ENCODE assay signal across 2 cellular contexts in the genomic region with DNA sequence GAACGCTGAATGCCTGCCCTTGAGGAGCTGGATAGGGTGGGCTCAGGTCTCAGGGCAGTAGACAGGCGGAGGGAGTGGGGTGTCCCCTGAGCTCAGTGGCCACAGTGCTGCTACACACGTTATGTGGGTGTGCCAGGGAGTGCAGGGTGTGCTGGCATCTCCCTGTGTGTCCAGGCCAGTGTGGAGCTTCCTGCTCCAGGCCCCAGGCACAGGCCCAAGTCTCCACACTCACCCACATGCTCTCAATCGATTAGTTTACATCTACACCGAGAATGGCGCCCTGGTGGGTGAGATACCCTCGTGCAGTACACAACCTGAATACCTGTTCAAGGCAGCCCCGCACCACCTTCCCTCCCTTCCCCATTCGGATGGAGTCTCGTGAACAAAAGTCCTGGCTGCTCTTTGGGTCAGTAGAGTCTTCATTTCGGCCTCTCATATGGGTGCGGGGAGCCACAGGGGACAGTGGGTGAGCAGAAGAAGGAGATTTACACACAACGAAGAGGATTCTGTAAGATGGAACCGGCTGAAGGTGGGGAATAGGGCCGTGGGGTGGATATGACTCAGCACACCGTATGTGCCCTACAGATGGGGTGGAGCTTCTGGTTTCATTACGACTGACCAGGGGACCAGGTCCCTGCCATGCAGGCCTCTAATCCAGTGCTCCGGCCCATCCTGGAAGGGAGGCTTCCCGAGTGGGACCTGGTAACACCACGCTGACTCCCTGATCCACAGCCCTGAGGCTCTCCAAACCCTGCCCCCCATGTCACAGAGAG.
A peak's percentile ranks its signal among the peaks of the same experiment; 100 is the strongest.
TF ChIP-seq lines count a peak whose summit lies in the region.

No MANE protein-coding gene starts in this region.

TF ChIP-seq in GM23338, 12 proteins besides CTCF, POLR2A, EP300 and RAD21 (continues in another document):
- no peak for TF ChIP-seq CREB1 (CRISPR knock-in tag; IDR thresholded peaks at IDR 0.05; ENCODE audit: low read depth)
- TF ChIP-seq, protein P1, sequence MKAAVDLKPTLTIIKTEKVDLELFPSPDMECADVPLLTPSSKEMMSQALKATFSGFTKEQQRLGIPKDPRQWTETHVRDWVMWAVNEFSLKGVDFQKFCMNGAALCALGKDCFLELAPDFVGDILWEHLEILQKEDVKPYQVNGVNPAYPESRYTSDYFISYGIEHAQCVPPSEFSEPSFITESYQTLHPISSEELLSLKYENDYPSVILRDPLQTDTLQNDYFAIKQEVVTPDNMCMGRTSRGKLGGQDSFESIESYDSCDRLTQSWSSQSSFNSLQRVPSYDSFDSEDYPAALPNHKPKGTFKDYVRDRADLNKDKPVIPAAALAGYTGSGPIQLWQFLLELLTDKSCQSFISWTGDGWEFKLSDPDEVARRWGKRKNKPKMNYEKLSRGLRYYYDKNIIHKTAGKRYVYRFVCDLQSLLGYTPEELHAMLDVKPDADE (IDR thresholded peaks at IDR 0.05) = no peak
- no peak for TF ChIP-seq POLR2AphosphoS5 (IDR thresholded peaks at IDR 0.05; ENCODE audit: low read depth)
- TF ChIP-seq, protein P2, sequence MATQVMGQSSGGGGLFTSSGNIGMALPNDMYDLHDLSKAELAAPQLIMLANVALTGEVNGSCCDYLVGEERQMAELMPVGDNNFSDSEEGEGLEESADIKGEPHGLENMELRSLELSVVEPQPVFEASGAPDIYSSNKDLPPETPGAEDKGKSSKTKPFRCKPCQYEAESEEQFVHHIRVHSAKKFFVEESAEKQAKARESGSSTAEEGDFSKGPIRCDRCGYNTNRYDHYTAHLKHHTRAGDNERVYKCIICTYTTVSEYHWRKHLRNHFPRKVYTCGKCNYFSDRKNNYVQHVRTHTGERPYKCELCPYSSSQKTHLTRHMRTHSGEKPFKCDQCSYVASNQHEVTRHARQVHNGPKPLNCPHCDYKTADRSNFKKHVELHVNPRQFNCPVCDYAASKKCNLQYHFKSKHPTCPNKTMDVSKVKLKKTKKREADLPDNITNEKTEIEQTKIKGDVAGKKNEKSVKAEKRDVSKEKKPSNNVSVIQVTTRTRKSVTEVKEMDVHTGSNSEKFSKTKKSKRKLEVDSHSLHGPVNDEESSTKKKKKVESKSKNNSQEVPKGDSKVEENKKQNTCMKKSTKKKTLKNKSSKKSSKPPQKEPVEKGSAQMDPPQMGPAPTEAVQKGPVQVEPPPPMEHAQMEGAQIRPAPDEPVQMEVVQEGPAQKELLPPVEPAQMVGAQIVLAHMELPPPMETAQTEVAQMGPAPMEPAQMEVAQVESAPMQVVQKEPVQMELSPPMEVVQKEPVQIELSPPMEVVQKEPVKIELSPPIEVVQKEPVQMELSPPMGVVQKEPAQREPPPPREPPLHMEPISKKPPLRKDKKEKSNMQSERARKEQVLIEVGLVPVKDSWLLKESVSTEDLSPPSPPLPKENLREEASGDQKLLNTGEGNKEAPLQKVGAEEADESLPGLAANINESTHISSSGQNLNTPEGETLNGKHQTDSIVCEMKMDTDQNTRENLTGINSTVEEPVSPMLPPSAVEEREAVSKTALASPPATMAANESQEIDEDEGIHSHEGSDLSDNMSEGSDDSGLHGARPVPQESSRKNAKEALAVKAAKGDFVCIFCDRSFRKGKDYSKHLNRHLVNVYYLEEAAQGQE (IDR thresholded peaks at IDR 0.05; ENCODE audit: unreplicated experiment) = no peak
- TF ChIP-seq, protein P3, sequence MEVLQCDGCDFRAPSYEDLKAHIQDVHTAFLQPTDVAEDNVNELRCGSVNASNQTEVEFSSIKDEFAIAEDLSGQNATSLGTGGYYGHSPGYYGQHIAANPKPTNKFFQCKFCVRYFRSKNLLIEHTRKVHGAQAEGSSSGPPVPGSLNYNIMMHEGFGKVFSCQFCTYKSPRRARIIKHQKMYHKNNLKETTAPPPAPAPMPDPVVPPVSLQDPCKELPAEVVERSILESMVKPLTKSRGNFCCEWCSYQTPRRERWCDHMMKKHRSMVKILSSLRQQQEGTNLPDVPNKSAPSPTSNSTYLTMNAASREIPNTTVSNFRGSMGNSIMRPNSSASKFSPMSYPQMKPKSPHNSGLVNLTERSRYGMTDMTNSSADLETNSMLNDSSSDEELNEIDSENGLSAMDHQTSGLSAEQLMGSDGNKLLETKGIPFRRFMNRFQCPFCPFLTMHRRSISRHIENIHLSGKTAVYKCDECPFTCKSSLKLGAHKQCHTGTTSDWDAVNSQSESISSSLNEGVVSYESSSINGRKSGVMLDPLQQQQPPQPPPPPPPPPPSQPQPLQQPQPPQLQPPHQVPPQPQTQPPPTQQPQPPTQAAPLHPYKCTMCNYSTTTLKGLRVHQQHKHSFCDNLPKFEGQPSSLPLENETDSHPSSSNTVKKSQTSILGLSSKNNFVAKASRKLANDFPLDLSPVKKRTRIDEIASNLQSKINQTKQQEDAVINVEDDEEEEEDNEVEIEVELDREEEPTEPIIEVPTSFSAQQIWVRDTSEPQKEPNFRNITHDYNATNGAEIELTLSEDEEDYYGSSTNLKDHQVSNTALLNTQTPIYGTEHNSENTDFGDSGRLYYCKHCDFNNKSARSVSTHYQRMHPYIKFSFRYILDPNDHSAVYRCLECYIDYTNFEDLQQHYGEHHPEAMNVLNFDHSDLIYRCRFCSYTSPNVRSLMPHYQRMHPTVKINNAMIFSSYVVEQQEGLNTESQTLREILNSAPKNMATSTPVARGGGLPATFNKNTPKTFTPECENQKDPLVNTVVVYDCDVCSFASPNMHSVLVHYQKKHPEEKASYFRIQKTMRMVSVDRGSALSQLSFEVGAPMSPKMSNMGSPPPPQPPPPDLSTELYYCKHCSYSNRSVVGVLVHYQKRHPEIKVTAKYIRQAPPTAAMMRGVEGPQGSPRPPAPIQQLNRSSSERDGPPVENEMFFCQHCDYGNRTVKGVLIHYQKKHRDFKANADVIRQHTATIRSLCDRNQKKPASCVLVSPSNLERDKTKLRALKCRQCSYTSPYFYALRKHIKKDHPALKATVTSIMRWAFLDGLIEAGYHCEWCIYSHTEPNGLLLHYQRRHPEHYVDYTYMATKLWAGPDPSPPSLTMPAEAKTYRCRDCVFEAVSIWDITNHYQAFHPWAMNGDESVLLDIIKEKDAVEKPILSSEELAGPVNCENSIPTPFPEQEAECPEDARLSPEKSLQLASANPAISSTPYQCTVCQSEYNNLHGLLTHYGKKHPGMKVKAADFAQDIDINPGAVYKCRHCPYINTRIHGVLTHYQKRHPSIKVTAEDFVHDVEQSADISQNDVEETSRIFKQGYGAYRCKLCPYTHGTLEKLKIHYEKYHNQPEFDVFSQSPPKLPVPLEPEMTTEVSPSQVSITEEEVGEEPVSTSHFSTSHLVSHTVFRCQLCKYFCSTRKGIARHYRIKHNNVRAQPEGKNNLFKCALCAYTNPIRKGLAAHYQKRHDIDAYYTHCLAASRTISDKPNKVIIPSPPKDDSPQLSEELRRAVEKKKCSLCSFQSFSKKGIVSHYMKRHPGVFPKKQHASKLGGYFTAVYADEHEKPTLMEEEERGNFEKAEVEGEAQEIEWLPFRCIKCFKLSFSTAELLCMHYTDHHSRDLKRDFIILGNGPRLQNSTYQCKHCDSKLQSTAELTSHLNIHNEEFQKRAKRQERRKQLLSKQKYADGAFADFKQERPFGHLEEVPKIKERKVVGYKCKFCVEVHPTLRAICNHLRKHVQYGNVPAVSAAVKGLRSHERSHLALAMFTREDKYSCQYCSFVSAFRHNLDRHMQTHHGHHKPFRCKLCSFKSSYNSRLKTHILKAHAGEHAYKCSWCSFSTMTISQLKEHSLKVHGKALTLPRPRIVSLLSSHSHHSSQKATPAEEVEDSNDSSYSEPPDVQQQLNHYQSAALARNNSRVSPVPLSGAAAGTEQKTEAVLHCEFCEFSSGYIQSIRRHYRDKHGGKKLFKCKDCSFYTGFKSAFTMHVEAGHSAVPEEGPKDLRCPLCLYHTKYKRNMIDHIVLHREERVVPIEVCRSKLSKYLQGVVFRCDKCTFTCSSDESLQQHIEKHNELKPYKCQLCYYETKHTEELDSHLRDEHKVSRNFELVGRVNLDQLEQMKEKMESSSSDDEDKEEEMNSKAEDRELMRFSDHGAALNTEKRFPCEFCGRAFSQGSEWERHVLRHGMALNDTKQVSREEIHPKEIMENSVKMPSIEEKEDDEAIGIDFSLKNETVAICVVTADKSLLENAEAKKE (CRISPR knock-in tag; IDR thresholded peaks at IDR 0.05) = no peak
- TF ChIP-seq ZNF114 (CRISPR knock-in tag; IDR thresholded peaks at IDR 0.05) = no peak
- no peak for TF ChIP-seq STAT1 (IDR thresholded peaks at IDR 0.05; ENCODE audit: unreplicated experiment)
- no peak for TF ChIP-seq JUNB (IDR thresholded peaks at IDR 0.05; ENCODE audit: unreplicated experiment)

TF ChIP-seq in K562, 482 proteins besides CTCF, POLR2A, EP300 and RAD21:
- TF ChIP-seq C11orf30 (IDR thresholded peaks at IDR 0.05; ENCODE audit: low read depth) = peak; percentile 58
- TF ChIP-seq MAFK (IDR thresholded peaks at IDR 0.05; ENCODE audit: low read length) = peak; percentile 32; the same call in 1 of the 2 replicates
- 0 out of 2 replicates have a peak, but pooled peaks have one; percentile 8 for TF ChIP-seq JUND (IDR thresholded peaks at IDR 0.05; ENCODE audit: borderline replicate concordance, low read depth, low read length)
- no peak for TF ChIP-seq JUND (tag; IDR thresholded peaks at IDR 0.05; ENCODE audit: borderline replicate concordance, low read depth, low read length)
- TF ChIP-seq, protein P4, sequence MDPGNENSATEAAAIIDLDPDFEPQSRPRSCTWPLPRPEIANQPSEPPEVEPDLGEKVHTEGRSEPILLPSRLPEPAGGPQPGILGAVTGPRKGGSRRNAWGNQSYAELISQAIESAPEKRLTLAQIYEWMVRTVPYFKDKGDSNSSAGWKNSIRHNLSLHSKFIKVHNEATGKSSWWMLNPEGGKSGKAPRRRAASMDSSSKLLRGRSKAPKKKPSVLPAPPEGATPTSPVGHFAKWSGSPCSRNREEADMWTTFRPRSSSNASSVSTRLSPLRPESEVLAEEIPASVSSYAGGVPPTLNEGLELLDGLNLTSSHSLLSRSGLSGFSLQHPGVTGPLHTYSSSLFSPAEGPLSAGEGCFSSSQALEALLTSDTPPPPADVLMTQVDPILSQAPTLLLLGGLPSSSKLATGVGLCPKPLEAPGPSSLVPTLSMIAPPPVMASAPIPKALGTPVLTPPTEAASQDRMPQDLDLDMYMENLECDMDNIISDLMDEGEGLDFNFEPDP (CRISPR knock-in tag; IDR thresholded peaks at IDR 0.05) = no peak
- TF ChIP-seq NFE2 (IDR thresholded peaks at IDR 0.05; ENCODE audit: low read depth) = peak; percentile 75
- TF ChIP-seq ZNF316 (IDR thresholded peaks at IDR 0.05) = 0 out of 2 replicates have a peak, but pooled peaks have one; percentile 35
- no peak for TF ChIP-seq ZNF668 (CRISPR knock-in tag; IDR thresholded peaks at IDR 0.05)
- peak; percentile 38; the same call in 1 of the 2 replicates for TF ChIP-seq MAFG (tag; conservative IDR thresholded peaks at IDR 0.05)
